Comparison of ENCODE assay signal across 10 cellular contexts in the genomic region with DNA sequence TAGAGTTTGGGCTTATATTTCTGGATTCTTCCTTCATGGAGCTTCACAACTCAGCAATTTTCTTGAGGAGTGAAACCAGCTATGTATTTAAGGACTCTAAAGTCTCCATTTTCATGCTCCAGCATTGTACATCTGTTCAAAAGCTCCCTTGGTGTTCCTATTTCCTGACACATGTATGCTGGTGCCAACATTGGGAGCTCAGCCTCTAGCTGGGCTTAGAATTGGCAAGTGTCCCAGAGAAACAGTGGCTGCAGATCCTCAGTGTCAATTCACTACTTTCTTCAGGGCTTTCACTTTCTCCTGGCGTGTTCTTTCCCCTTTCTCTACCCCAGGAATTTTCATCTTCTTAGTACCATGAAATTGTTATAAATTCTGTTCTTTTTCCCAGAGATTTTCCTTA.
DNase-seq lines count a peak whose midpoint lies in the region; ATAC-seq lines count a peak whose summit lies in the region.
"Had no signal": no experiment of that assay in that cellular context is flagged by ENCODE, and none has a peak within 500 bp of the region (broad histone marks: within the 10 kb centered on the region; RNA-seq: fewer than 3 reads in every experiment).

No MANE protein-coding gene starts in this region.

- H3K4me3 ChIP-seq in SK-N-MC, result peak overlapping the region; percentile 69

- no peaks in the 10 kb centered on the region for H3K9me3 ChIP-seq in SK-N-MC (ENCODE audit: low read depth, low read length)

- intact Hi-C loops in Right ventricle myocardium superior (cut with DNase I), result no loop called here

- ATAC-seq in Right ventricle myocardium superior (ENCODE audit: poor library complexity), result peak; percentile 97
- ATAC-seq in GM18858 (IDR thresholded peaks at IDR 0.05; ENCODE audit: unreplicated experiment), result no peak
- ATAC-seq in GM21381 (IDR thresholded peaks at IDR 0.05; ENCODE audit: unreplicated experiment), result no peak

- peak overlapping the region; percentile 61 for H3K27ac ChIP-seq in SK-N-MC
- H3K27ac ChIP-seq: 22Rv1 had no signal

- no peaks in the 10 kb centered on the region for H3K36me3 ChIP-seq in SK-N-MC (ENCODE audit: insufficient read depth, low read length)

- H3K9ac ChIP-seq in SK-N-MC (ENCODE audit: insufficient read length), result peak overlapping the region; percentile 62

- DNase-seq in DMS153 (lab: John Stamatoyannopoulos, UW) (peak; percentile 34), DMS153 treated with DMSO at 0.1 percent for 48 hours (lab: John Stamatoyannopoulos, UW; ENCODE audit: unreplicated experiment) (no peak), SK-N-MC (ENCODE audit: low read depth, low spot score) (peak; percentile 16), Right ventricle myocardium superior (no peak), smooth muscle cell of the brain vasculature (ENCODE audit: low read depth, low spot score) (peak; percentile 18), NCI-H1930 (lab: John Stamatoyannopoulos, UW) (no peak)
- DNase-seq: activated B cell treated with CpG ODN at 0.5 μM for 24 hours had no signal

Comparison
In these comparisons a context has a peak if more than half of its experiments do, and no peak if none do; other contexts are left out.
1. DNase-seq: peak in DMS153 (single experiment), SK-N-MC (single experiment) and smooth muscle cell of the brain vasculature (single experiment); none in DMS153 treated with DMSO at 0.1 percent for 48 hours (single experiment), Right ventricle myocardium superior (single experiment) and NCI-H1930 (0 of 2).